Comparison of ENCODE assay signal across 14 cellular contexts in genomic region chr2:11553661-11554429, GRCh38. TPM values are rescaled to one million over a fixed set of nuclear protein-coding genes. Genes with fewer than 3 reads are reported as not detected.
DNase-seq lines count a peak whose midpoint lies in the region; ATAC-seq and TF ChIP-seq lines count a peak whose summit lies in the region.
"Had no signal": no experiment of that assay in that cellular context is flagged by ENCODE, and none has a peak within 500 bp of the region (broad histone marks: within the 10 kb centered on the region; RNA-seq: fewer than 3 reads in every experiment).

No MANE protein-coding gene starts in this region.

- H3K9me3 Mint-ChIP-seq in mesothelial cell of epicardium, result peaks cover 4% of the 10 kb centered on the region

- H3K27ac Mint-ChIP-seq in mesothelial cell of epicardium, result peak overlapping the region; percentile 75
- H3K27ac Mint-ChIP-seq: CD4-positive, alpha-beta memory T cell; GM23338 had no signal

- H3K4me3 Mint-ChIP-seq in mesothelial cell of epicardium, result no peak overlapping the region
- H3K4me3 Mint-ChIP-seq: CD4-positive, alpha-beta memory T cell; GM23338 had no signal

- H3K27ac ChIP-seq in VCaP, result peak overlapping the region; percentile 96; the same call in 1 of the 2 replicates
- H3K27ac ChIP-seq: gastroesophageal sphincter, HL-60, thoracic aorta had no signal

- no peaks in the 10 kb centered on the region for H3K27me3 Mint-ChIP-seq in mesothelial cell of epicardium (ENCODE audit: low read depth)

- DNase-seq in EL (peak; percentile 78), HK-2 (ENCODE audit: unreplicated experiment) (peak; percentile 37), mesothelial cell of epicardium (ENCODE audit: low spot score in 2 of 2, unreplicated experiment in 2 of 2) (peak in 1 of 2 experiments; percentile 21), SKM-1 (lab: John Stamatoyannopoulos, UW; ENCODE audit: unreplicated experiment) (no peak), HUDEP-2 (lab: John Stamatoyannopoulos, UW; ENCODE audit: unreplicated experiment in 76 of 76) (no peak)
- no peak for DNase-seq in stimulated activated CD4-positive, alpha-beta T cell treated with anti-CD3 and anti-CD28 coated beads, Interleukin-12 subunit alpha, Interleukin-12 subunit beta, amount 100 ng/mL, for 4 hours
- DNase-seq: CD4-positive, alpha-beta memory T cell; stimulated activated CD4-positive, alpha-beta T cell treated with anti-CD3 and anti-CD28 coated beads, Interleukin-2, amount 100 ng/mL, for 24 hours had no signal

- TF ChIP-seq CTCF in VCaP (conservative IDR thresholded peaks at IDR 0.05), result no peak
- no peak for TF ChIP-seq CTCF in mesothelial cell of epicardium (IDR thresholded peaks at IDR 0.05; ENCODE audit: unreplicated experiment)

- no peak for ATAC-seq in GM18861 (IDR thresholded peaks at IDR 0.05; ENCODE audit: unreplicated experiment)
- ATAC-seq: gastroesophageal sphincter, GM23338 had no signal

- H3K36me3 Mint-ChIP-seq in mesothelial cell of epicardium, result peaks cover 5% of the 10 kb centered on the region

- peaks cover 22% of the 10 kb centered on the region for H3K4me1 Mint-ChIP-seq in mesothelial cell of epicardium

RNA-seq across cellular contexts. Expression of gene GREB1, which starts 20.0 kb away (rescaled TPM):
- 22.9 to 26.6 TPM (median 26.6 TPM) in 3 replicates for total RNA-seq in mesothelial cell of epicardium

Comparison
In these comparisons a context has a peak if more than half of its experiments do, and no peak if none do; other contexts are left out.
1. DNase-seq: peak in EL (single experiment) and HK-2 (single experiment); none in stimulated activated CD4-positive, alpha-beta T cell treated with anti-CD3 and anti-CD28 coated beads, Interleukin-12 subunit alpha, Interleukin-12 subunit beta, amount 100 ng/mL, for 4 hours (single experiment), SKM-1 (single experiment) and HUDEP-2 (0 of 76).